ENCODE assay signal across 12 cellular contexts in the genomic region with DNA sequence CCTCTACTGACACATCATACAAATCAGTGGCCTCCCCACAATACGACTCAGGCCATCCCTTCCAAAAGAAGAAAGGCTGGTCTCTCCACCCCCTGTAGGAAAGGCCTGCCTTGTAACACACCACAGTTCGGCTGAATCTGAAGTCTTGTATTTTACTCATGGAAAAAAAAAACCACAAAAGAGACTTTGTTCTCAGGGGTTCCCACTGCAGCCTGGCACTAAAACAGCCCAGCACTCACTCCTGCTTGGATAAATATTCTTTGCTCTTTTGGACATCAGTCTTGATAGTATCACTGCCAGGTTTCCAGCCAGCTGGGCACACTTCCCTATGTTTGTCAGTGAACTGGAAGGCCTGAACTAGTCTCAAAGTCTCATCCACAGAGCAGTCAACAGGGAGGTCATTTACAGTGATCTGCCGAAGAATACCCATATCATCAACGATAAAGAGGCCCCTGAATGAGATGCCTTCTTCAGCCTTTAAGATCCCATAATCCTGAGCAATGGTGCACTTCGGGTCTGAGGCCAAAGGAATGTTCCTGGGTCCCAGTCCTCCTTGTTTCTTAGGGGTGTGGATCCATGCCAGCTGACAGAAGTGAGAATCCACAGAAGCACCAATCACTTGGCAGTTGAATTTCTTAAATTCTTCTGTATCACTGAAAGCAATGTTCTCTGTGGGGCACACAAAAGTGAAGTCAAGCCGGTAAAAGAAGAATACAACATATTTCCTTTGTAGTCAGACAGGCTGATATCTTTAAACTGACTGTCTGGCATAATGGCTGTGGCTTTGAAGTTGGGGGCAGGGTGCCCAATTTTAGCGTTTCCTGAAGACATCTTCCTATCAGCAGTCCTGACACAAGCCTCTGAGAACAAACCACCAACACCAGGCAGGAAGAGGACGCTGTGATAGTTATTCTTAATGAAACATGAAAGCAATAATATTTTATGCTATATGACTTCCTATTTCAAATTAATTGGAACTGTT.
DNase-seq lines count a peak whose midpoint lies in the region; ATAC-seq and TF ChIP-seq lines count a peak whose summit lies in the region.
"Had no signal": no experiment of that assay in that cellular context is flagged by ENCODE, and none has a peak within 500 bp of the region (broad histone marks: within the 10 kb centered on the region; RNA-seq: fewer than 3 reads in every experiment).

No MANE protein-coding gene starts in this region.

- TF ChIP-seq CTCF in HCT116 (IDR thresholded peaks at IDR 0.05 in 2 of 3, conservative IDR thresholded peaks at IDR 0.05 in 1 of 3; ENCODE audit: borderline replicate concordance in 1 of 3, insufficient read depth in 1 of 3, low read depth in 2 of 3, low read length in 2 of 3) = no peak
- no peak for TF ChIP-seq CTCF in VCaP (conservative IDR thresholded peaks at IDR 0.05)
- TF ChIP-seq CTCF in right atrium auricular region (IDR thresholded peaks at IDR 0.05) = no peak
- TF ChIP-seq CTCF in progenitor cell of endocrine pancreas (IDR thresholded peaks at IDR 0.05; ENCODE audit: unreplicated experiment) = no peak

- intact Hi-C loops in HCT116 (cut with micrococcal nuclease) = loop anchor here (5.0 kb wide), 1 partner anchor 251 kb away; no protein-coding TSS in a partner anchor

- DNase-seq in HCT116 (ENCODE audit: low read depth, low spot score) = no peak
- DNase-seq in right atrium auricular region (ENCODE audit: low spot score) = no peak
- no peak for DNase-seq in progenitor cell of endocrine pancreas (ENCODE audit: low spot score, unreplicated experiment)
- no peak for DNase-seq in SKM-1 treated with dmso at 0.1 percent for 144 hours (lab: John Stamatoyannopoulos, UW; ENCODE audit: unreplicated experiment)
- no peak for DNase-seq in activated effector memory CD4-positive, alpha-beta T cell treated with Interleukin-2 at 50 U/mL for 16 hours
- no peak for DNase-seq in AG08396 (ENCODE audit: low spot score)
- DNase-seq in T-cell = no peak
- DNase-seq: activated CD4-positive, alpha-beta T cell treated with anti-CD3 and anti-CD28 coated beads for 4 hours had no signal

- H3K9me3 Mint-ChIP-seq in progenitor cell of endocrine pancreas (ENCODE audit: low read depth) (no peaks in the 10 kb centered on the region), T-cell (peaks cover under 1 to 17% (median 9%) of the 10 kb centered on the region in 3 donors)

- H3K27ac ChIP-seq in HCT116 (ENCODE audit: low read depth, low read length) (no peak overlapping the region), VCaP (peak overlapping the region; percentile 8), right atrium auricular region (peak overlapping the region; percentile 39 to 53)
- H3K27ac ChIP-seq: epithelial cell of prostate had no signal

- H2AFZ ChIP-seq in HCT116 (ENCODE audit: low read depth, low read length, poor library complexity, severe bottlenecking) = no peak overlapping the region

- H3K27me3 ChIP-seq in HCT116 (ENCODE audit: insufficient read depth, low read length) (no peaks in the 10 kb centered on the region), right atrium auricular region (no peaks in the 10 kb centered on the region)

- no peaks in the 10 kb centered on the region for H3K9me2 ChIP-seq in HCT116 (ENCODE audit: insufficient read depth)

- H3K36me3 Mint-ChIP-seq in progenitor cell of endocrine pancreas (ENCODE audit: insufficient read depth) (no peaks in the 10 kb centered on the region), T-cell (no peaks in the 10 kb centered on the region)

- H3K4me2 ChIP-seq in HCT116 (ENCODE audit: low read length) = no peak overlapping the region

- BruUV-seq in HCT116 (replicated peaks; lab: Mats Ljungman, UMichigan) = no TSS peak

- H4K20me1 ChIP-seq in HCT116 (ENCODE audit: insufficient read depth) = no peaks in the 10 kb centered on the region

- ATAC-seq in HCT116 (0 out of 2 replicates have a peak, but pooled peaks have one; percentile 53), T-cell (replicated peaks in 1 of 4) (no peak)
- ATAC-seq: activated naive CD4-positive, alpha-beta T cell treated with anti-CD3 and anti-CD28 coated beads, Interleukin-2, amount 50 U/mL, for 72 hours; Panc1 had no signal

- RAD21 ChIA-PET in HCT116 (lab: Charles Lee; ENCODE audit: low non-redundant PET in 1 of 2, low total read pairs in 2 of 2, uncharacterized antibody in 2 of 2, unreplicated experiment in 2 of 2) = no interaction called here

- no peaks in the 10 kb centered on the region for H3K9me3 ChIP-seq in HCT116 (ENCODE audit: control insufficient read depth in 1 of 2, insufficient read depth in 1 of 2, low read depth in 1 of 2, low read length in 2 of 2)
- no peaks in the 10 kb centered on the region for H3K9me3 ChIP-seq in right atrium auricular region

- H3K4me1 ChIP-seq in HCT116 (ENCODE audit: control insufficient read depth in 1 of 2, insufficient read depth in 2 of 2, low read length in 2 of 2) (no peaks in the 10 kb centered on the region), right atrium auricular region (peaks cover 0 to 16% of the 10 kb centered on the region in 2 donors)

- no peak for TF ChIP-seq RAD21 in HCT116 (IDR thresholded peaks at IDR 0.05; ENCODE audit: low read depth)

- TF ChIP-seq POLR2A in HCT116 (IDR thresholded peaks at IDR 0.05; ENCODE audit: borderline replicate concordance, extremely low read depth, insufficient read depth, insufficient read length) = no peak

- CTCF ChIA-PET in HCT116 (lab: Charles Lee) (no interaction called here), T-cell (lab: Charles Lee) (no interaction called here)

- no peak overlapping the region for H3K9ac ChIP-seq in HCT116 (ENCODE audit: low read length)

- H3K4me1 Mint-ChIP-seq in progenitor cell of endocrine pancreas (ENCODE audit: low read depth) (peaks cover 2% of the 10 kb centered on the region), T-cell (no peaks in the 10 kb centered on the region)

- no peaks in the 10 kb centered on the region for H3K36me3 ChIP-seq in HCT116 (ENCODE audit: control insufficient read depth in 1 of 2, insufficient read depth in 2 of 2, low read length in 2 of 2)
- H3K36me3 ChIP-seq in right atrium auricular region = no peaks in the 10 kb centered on the region

- H3K79me2 ChIP-seq in HCT116 (ENCODE audit: insufficient read depth, low read length) = no peaks in the 10 kb centered on the region

- no peak overlapping the region for H3K4me3 ChIP-seq in HCT116 (replicated peaks in 1 of 2; ENCODE audit: low read depth in 1 of 2, low read length in 2 of 2)
- H3K4me3 ChIP-seq in right atrium auricular region = no peak overlapping the region

- no peak overlapping the region for H3K4me3 Mint-ChIP-seq in progenitor cell of endocrine pancreas (ENCODE audit: low read depth)
- H3K4me3 Mint-ChIP-seq in T-cell = no peak overlapping the region

- H3K27ac Mint-ChIP-seq in progenitor cell of endocrine pancreas (peak overlapping the region; percentile 29), T-cell (no peak overlapping the region)
- H3K27ac Mint-ChIP-seq: activated naive CD4-positive, alpha-beta T cell treated with anti-CD3 and anti-CD28 coated beads, Interleukin-2, amount 50 U/mL, for 72 hours had no signal

- H3K27me3 Mint-ChIP-seq in progenitor cell of endocrine pancreas (no peaks in the 10 kb centered on the region), T-cell (no peaks in the 10 kb centered on the region)

- POLR2A ChIA-PET in HCT116 (lab: Charles Lee) (no interaction called here), T-cell (lab: Charles Lee) (no interaction called here)

TF ChIP-seq in HCT116, 20 proteins besides CTCF, POLR2A, EP300 and RAD21:
- TF ChIP-seq EZH2phosphoT487 (IDR thresholded peaks at IDR 0.05; ENCODE audit: borderline replicate concordance) (no peak), ELF1 (IDR thresholded peaks at IDR 0.05; ENCODE audit: borderline replicate concordance, low read depth) (no peak), ZNF274 (IDR thresholded peaks at IDR 0.05; ENCODE audit: low read depth, low read length) (no peak), EGR1 (IDR thresholded peaks at IDR 0.05; ENCODE audit: low read depth) (no peak), FOSL1 (IDR thresholded peaks at IDR 0.05; ENCODE audit: low read depth) (no peak), SRF (IDR thresholded peaks at IDR 0.05; ENCODE audit: low read depth) (no peak), YY1 (IDR thresholded peaks at IDR 0.05; ENCODE audit: extremely low read depth, insufficient replicate concordance, low read depth, low read length) (no peak), SIN3A (IDR thresholded peaks at IDR 0.05; ENCODE audit: low read depth) (no peak), ZFX (IDR thresholded peaks at IDR 0.05) (no peak)
- TF ChIP-seq, protein P1, sequence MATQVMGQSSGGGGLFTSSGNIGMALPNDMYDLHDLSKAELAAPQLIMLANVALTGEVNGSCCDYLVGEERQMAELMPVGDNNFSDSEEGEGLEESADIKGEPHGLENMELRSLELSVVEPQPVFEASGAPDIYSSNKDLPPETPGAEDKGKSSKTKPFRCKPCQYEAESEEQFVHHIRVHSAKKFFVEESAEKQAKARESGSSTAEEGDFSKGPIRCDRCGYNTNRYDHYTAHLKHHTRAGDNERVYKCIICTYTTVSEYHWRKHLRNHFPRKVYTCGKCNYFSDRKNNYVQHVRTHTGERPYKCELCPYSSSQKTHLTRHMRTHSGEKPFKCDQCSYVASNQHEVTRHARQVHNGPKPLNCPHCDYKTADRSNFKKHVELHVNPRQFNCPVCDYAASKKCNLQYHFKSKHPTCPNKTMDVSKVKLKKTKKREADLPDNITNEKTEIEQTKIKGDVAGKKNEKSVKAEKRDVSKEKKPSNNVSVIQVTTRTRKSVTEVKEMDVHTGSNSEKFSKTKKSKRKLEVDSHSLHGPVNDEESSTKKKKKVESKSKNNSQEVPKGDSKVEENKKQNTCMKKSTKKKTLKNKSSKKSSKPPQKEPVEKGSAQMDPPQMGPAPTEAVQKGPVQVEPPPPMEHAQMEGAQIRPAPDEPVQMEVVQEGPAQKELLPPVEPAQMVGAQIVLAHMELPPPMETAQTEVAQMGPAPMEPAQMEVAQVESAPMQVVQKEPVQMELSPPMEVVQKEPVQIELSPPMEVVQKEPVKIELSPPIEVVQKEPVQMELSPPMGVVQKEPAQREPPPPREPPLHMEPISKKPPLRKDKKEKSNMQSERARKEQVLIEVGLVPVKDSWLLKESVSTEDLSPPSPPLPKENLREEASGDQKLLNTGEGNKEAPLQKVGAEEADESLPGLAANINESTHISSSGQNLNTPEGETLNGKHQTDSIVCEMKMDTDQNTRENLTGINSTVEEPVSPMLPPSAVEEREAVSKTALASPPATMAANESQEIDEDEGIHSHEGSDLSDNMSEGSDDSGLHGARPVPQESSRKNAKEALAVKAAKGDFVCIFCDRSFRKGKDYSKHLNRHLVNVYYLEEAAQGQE (IDR thresholded peaks at IDR 0.05; ENCODE audit: low read depth) = no peak
- TF ChIP-seq, protein P2, sequence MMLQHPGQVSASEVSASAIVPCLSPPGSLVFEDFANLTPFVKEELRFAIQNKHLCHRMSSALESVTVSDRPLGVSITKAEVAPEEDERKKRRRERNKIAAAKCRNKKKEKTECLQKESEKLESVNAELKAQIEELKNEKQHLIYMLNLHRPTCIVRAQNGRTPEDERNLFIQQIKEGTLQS (IDR thresholded peaks at IDR 0.05) = no peak
